ENCODE assay signal across 8 cellular contexts in genomic region chr15:80970018-80970657, GRCh38. TPM values are rescaled to one million over a fixed set of nuclear protein-coding genes. Genes with fewer than 3 reads are reported as not detected.
DNase-seq lines count a peak whose midpoint lies in the region; ATAC-seq and TF ChIP-seq lines count a peak whose summit lies in the region.

No MANE protein-coding gene starts in this region.

- H3K4me3 ChIP-seq in ascending aorta (no peak overlapping the region), hepatocyte (no peak overlapping the region), spleen (no peak overlapping the region)

- no peak overlapping the region for H3K4me2 ChIP-seq in hepatocyte

- H3K4me1 ChIP-seq in ascending aorta, result no peaks in the 10 kb centered on the region
- H3K4me1 ChIP-seq in hepatocyte (ENCODE audit: insufficient read depth), result no peaks in the 10 kb centered on the region
- H3K4me1 ChIP-seq in spleen, result peaks cover 0 to 21% (median 12%) of the 10 kb centered on the region in 6 donors

- H3K9me3 ChIP-seq in ascending aorta, result no peaks in the 10 kb centered on the region
- no peaks in the 10 kb centered on the region for H3K9me3 ChIP-seq in hepatocyte (ENCODE audit: low read depth)
- peaks cover 0 to 6% (median 2%) of the 10 kb centered on the region in 8 donors for H3K9me3 ChIP-seq in spleen

- H3K4me1 Mint-ChIP-seq in T-helper 2 cell treated with Interferon-gamma antibody and Interleukin-4, amounts not matched to agents 5 μg/mL and 100 μg/mL, for 36 hours (ENCODE audit: low read depth), result peaks cover 5% of the 10 kb centered on the region

- intact Hi-C loops in ascending aorta (cut with DNase I), result loop anchor here (5.0 to 10.0 kb wide), 2 partner anchors 475 to 513 kb away; no protein-coding TSS in a partner anchor
- intact Hi-C loops in spleen (cut with DNase I; ENCODE audit: low total_unique reads), result no loop called here

- DNase-seq in NK-92 treated with Interleukin-12 subunit alpha and Interleukin-12 subunit beta, amount 100 ng/mL, for 24 hours (lab: John Stamatoyannopoulos, UW), result peak; percentile 36
- DNase-seq in NK-92 (lab: John Stamatoyannopoulos, UW; ENCODE audit: unreplicated experiment), result no peak
- peak; percentile 33 for DNase-seq in NCI-H1092 (lab: John Stamatoyannopoulos, UW)
- DNase-seq in T-helper 2 cell treated with Interferon-gamma antibody and Interleukin-4, amounts not matched to agents 5 μg/mL and 100 μg/mL, for 36 hours (ENCODE audit: low spot score), result peak; percentile 32
- DNase-seq in ascending aorta (ENCODE audit: low spot score in 2 of 2), result peak in 1 of 2 donors; percentile 64
- peak; percentile 84 for DNase-seq in hepatocyte (ENCODE audit: low spot score)
- no peak for DNase-seq in spleen

- no peak for TF ChIP-seq POLR2A in spleen (IDR thresholded peaks at IDR 0.05)

- no peak for ATAC-seq in HG02981 (IDR thresholded peaks at IDR 0.05; ENCODE audit: unreplicated experiment)

- no peak overlapping the region for H2AFZ ChIP-seq in hepatocyte

- WGBS in hepatocyte (ENCODE audit: low lambda C conversion rate, missing lambda C conversion rate), result 49% methylated on average over 12 of the region's 12 CpGs
- 62 to 71% (median 65%) methylated on average over 12 of the region's 12 CpGs for WGBS in spleen, 5 donors

- peaks cover 2 to 13% of the 10 kb centered on the region in 2 donors for H3K36me3 ChIP-seq in ascending aorta
- H3K36me3 ChIP-seq in hepatocyte (replicated peaks; ENCODE audit: insufficient read depth, low read depth), result no peaks in the 10 kb centered on the region
- H3K36me3 ChIP-seq in spleen, result peaks cover 0 to 71% (median 14%) of the 10 kb centered on the region in 6 donors

- H4K20me1 ChIP-seq in hepatocyte (ENCODE audit: insufficient read depth, poor library complexity, severe bottlenecking), result no peaks in the 10 kb centered on the region

- H3K27ac ChIP-seq in ascending aorta (no peak overlapping the region), hepatocyte (no peak overlapping the region), spleen (no peak overlapping the region)

- no peaks in the 10 kb centered on the region for H3K27me3 Mint-ChIP-seq in T-helper 2 cell treated with Interferon-gamma antibody and Interleukin-4, amounts not matched to agents 5 μg/mL and 100 μg/mL, for 36 hours (ENCODE audit: low read depth)

- no peak overlapping the region for H3K27ac Mint-ChIP-seq in T-helper 2 cell treated with Interferon-gamma antibody and Interleukin-4, amounts not matched to agents 5 μg/mL and 100 μg/mL, for 36 hours

- peak; percentile 79 to 87 (median 80) for TF ChIP-seq CTCF in ascending aorta (IDR thresholded peaks at IDR 0.05)
- TF ChIP-seq CTCF in hepatocyte (IDR thresholded peaks at IDR 0.05; ENCODE audit: poor library complexity), result peak; percentile 91
- peak; percentile 42 to 87 (median 65) for TF ChIP-seq CTCF in spleen (IDR thresholded peaks at IDR 0.05 in 8 of 11, conservative IDR thresholded peaks at IDR 0.05 in 3 of 11)

- H3K36me3 Mint-ChIP-seq in T-helper 2 cell treated with Interferon-gamma antibody and Interleukin-4, amounts not matched to agents 5 μg/mL and 100 μg/mL, for 36 hours (ENCODE audit: low read depth), result peaks cover 40% of the 10 kb centered on the region

- H3K79me2 ChIP-seq in hepatocyte, result peaks cover 5% of the 10 kb centered on the region

- H3K27me3 ChIP-seq in ascending aorta, result no peaks in the 10 kb centered on the region
- no peaks in the 10 kb centered on the region for H3K27me3 ChIP-seq in hepatocyte
- no peaks in the 10 kb centered on the region for H3K27me3 ChIP-seq in spleen (replicated peaks in 1 of 7)

- no peaks in the 10 kb centered on the region for H3K9me2 ChIP-seq in hepatocyte (replicated peaks; ENCODE audit: insufficient read depth)

- no peak overlapping the region for H3K4me3 Mint-ChIP-seq in T-helper 2 cell treated with Interferon-gamma antibody and Interleukin-4, amounts not matched to agents 5 μg/mL and 100 μg/mL, for 36 hours

- no peaks in the 10 kb centered on the region for H3K9me3 Mint-ChIP-seq in T-helper 2 cell treated with Interferon-gamma antibody and Interleukin-4, amounts not matched to agents 5 μg/mL and 100 μg/mL, for 36 hours

RNA-seq across cellular contexts. Expression of gene MESD, which starts 19.5 kb away (rescaled TPM):
- total RNA-seq in ascending aorta, result 6.4 TPM
- 27.1 and 27.4 TPM in 2 replicates for total RNA-seq in hepatocyte
- polyA plus RNA-seq in hepatocyte, result 47.6 and 52.2 TPM in 2 replicates
- 10 to 100 TPM; 25.4 to 39.8 (median 29.1) TPM for total RNA-seq in spleen
- polyA plus RNA-seq in spleen, result 10 to 100 TPM in 2 of 3 donors, 1 to 10 TPM in 1; 8.5 to 13.1 (median 10.3) TPM

RNA-seq across cellular contexts. Expression of gene TLNRD1, which starts 30.6 kb away (rescaled TPM):
- 59.3 TPM for total RNA-seq in ascending aorta
- total RNA-seq in hepatocyte, result 13.3 and 15.6 TPM in 2 replicates
- 10.3 and 14.6 TPM in 2 replicates for polyA plus RNA-seq in hepatocyte
- total RNA-seq in spleen, result 10 to 100 TPM; 22.7 to 53.3 (median 32.3) TPM
- 10 to 100 TPM in 1 of 3 donors, 1 to 10 TPM in 2; 6.2 to 14.1 (median 8.1) TPM for polyA plus RNA-seq in spleen

Comparison
In these comparisons a context has a peak if more than half of its experiments do, and no peak if none do; other contexts are left out.
1. DNase-seq: peak in NK-92 treated with Interleukin-12 subunit alpha and Interleukin-12 subunit beta, amount 100 ng/mL, for 24 hours (single experiment), NCI-H1092 (single experiment), T-helper 2 cell treated with Interferon-gamma antibody and Interleukin-4, amounts not matched to agents 5 μg/mL and 100 μg/mL, for 36 hours (single experiment) and hepatocyte (single experiment); none in NK-92 (single experiment) and spleen (single experiment).
2. Peak in every context shown above with its lines, with median percentiles within 50 percentile points of each other: CTCF ChIP-seq.